Comparison of ENCODE assay signal across 9 cellular contexts in the genomic region with DNA sequence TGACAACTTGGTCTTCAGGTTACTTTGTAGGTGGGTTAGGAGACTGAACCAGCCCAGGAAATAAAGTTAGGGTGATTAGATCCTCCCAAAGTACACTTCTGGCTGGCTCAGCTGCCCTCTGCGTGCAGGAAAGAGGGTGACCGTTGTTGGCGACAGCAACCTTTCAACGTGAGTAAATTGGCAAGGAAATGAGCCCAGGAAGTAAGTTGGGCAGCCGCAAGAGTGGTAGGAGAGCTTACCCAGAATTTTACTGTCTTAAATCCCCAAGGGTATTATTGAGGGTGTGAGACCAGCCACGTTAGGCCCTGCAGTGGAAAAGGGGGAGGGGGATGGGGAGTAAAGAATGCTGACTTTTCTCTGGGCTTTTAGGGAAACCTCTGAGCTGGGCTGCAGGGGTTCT. TPM values are rescaled to one million over a fixed set of nuclear protein-coding genes. Genes with fewer than 3 reads are reported as not detected.
DNase-seq lines count a peak whose midpoint lies in the region; ATAC-seq and TF ChIP-seq lines count a peak whose summit lies in the region.
"Had no signal": no experiment of that assay in that cellular context is flagged by ENCODE, and none has a peak within 500 bp of the region (broad histone marks: within the 10 kb centered on the region; RNA-seq: fewer than 3 reads in every experiment).

No MANE protein-coding gene starts in this region.

- H3K4me3 ChIP-seq in OCI-LY3 (ENCODE audit: low read length), result peak overlapping the region; percentile 90
- peak overlapping the region in 3 of 4 donors; percentile 67 to 83 (median 76) for H3K4me3 ChIP-seq in upper lobe of left lung

- no peaks in the 10 kb centered on the region for H3K36me3 ChIP-seq in OCI-LY3 (replicated peaks; ENCODE audit: low read depth, low read length)
- H3K36me3 ChIP-seq in upper lobe of left lung, result no peaks in the 10 kb centered on the region

- H3K4me3 Mint-ChIP-seq in activated naive CD4-positive, alpha-beta T cell treated with anti-CD3 and anti-CD28 coated beads, Interleukin-2, amount 10 ng/mL, durations not matched to agents 7 days and 5 days, result peak overlapping the region; percentile 97
- peak overlapping the region; percentile 97 to 100 (median 99) for H3K4me3 Mint-ChIP-seq in naive B cell

- H2AFZ ChIP-seq in OCI-LY3 (ENCODE audit: low read depth, low read length), result no peak overlapping the region

- CTCF ChIA-PET in activated naive CD4-positive, alpha-beta T cell treated with anti-CD3 and anti-CD28 coated beads, Interleukin-2, amount 10 ng/mL, durations not matched to agents 7 days and 5 days (lab: Charles Lee), result interaction anchor here (1.0 to 2.4 kb wide), 12 partner anchors 13 to 289 kb away, joined by 3 to 19 read pairs (median 4); no protein-coding TSS in a partner anchor

- H3K27me3 ChIP-seq in OCI-LY3 (ENCODE audit: low read depth, low read length) (peaks cover 10% of the 10 kb centered on the region; the same call in 1 of the 2 replicates), upper lobe of left lung (no peaks in the 10 kb centered on the region)

- H3K4me1 Mint-ChIP-seq in activated naive CD4-positive, alpha-beta T cell treated with anti-CD3 and anti-CD28 coated beads, Interleukin-2, amount 10 ng/mL, durations not matched to agents 7 days and 5 days, result peaks cover 59% of the 10 kb centered on the region
- H3K4me1 Mint-ChIP-seq in naive B cell, result peaks cover 59 to 69% (median 66%) of the 10 kb centered on the region in 3 donors

- TF ChIP-seq CTCF in OCI-LY3 (IDR thresholded peaks at IDR 0.05; ENCODE audit: low read depth, low read length) (no peak), upper lobe of left lung (IDR thresholded peaks at IDR 0.05) (no peak)

- DNase-seq in CD1c-positive myeloid dendritic cell (ENCODE audit: extremely low spot score), result peak; percentile 19
- DNase-seq in activated naive CD4-positive, alpha-beta T cell treated with anti-CD3 and anti-CD28 coated beads, Interleukin-2, amount 10 ng/mL, durations not matched to agents 7 days and 5 days, result peak; percentile 61
- peak; percentile 63 for DNase-seq in naive B cell
- peak in 1 of 2 donors; percentile 67 for DNase-seq in upper lobe of left lung
- DNase-seq in cerebellum (ENCODE audit: low spot score), result no peak
- no peak for DNase-seq in NCI-H748 treated with DMSO at 0.1 percent for 48 hours (lab: John Stamatoyannopoulos, UW)

- no peak for TF ChIP-seq EP300 in upper lobe of left lung (IDR thresholded peaks at IDR 0.05)

- H3K9me3 Mint-ChIP-seq in activated naive CD4-positive, alpha-beta T cell treated with anti-CD3 and anti-CD28 coated beads, Interleukin-2, amount 10 ng/mL, durations not matched to agents 7 days and 5 days, result no peaks in the 10 kb centered on the region
- no peaks in the 10 kb centered on the region for H3K9me3 Mint-ChIP-seq in naive B cell

- H3K9me3 ChIP-seq in OCI-LY3 (ENCODE audit: insufficient read depth, low read length) (no peaks in the 10 kb centered on the region), upper lobe of left lung (no peaks in the 10 kb centered on the region)

- 2 to 10% methylated on average over 6 of the region's 6 CpGs for WGBS in upper lobe of left lung, 2 donors

- peaks cover 19% of the 10 kb centered on the region for H3K4me1 ChIP-seq in OCI-LY3 (ENCODE audit: low read length)
- H3K4me1 ChIP-seq in upper lobe of left lung, result peaks cover 8 to 36% (median 13%) of the 10 kb centered on the region in 4 donors

- peaks cover 36% of the 10 kb centered on the region for H3K36me3 Mint-ChIP-seq in activated naive CD4-positive, alpha-beta T cell treated with anti-CD3 and anti-CD28 coated beads, Interleukin-2, amount 10 ng/mL, durations not matched to agents 7 days and 5 days
- peaks cover 14 to 19% of the 10 kb centered on the region in 2 donors for H3K36me3 Mint-ChIP-seq in naive B cell

- TF ChIP-seq POLR2A in upper lobe of left lung (IDR thresholded peaks at IDR 0.05), result peak in 1 of 4 donors; percentile 27

- peak overlapping the region; percentile 95 for H3K27ac Mint-ChIP-seq in activated naive CD4-positive, alpha-beta T cell treated with anti-CD3 and anti-CD28 coated beads, Interleukin-2, amount 10 ng/mL, durations not matched to agents 7 days and 5 days
- peak overlapping the region; percentile 98 to 100 (median 100) for H3K27ac Mint-ChIP-seq in naive B cell

- H4K20me1 ChIP-seq in OCI-LY3 (ENCODE audit: insufficient read depth, low read length), result peaks cover 3% of the 10 kb centered on the region; the same call in 1 of the 2 replicates

- H3K27me3 Mint-ChIP-seq in activated naive CD4-positive, alpha-beta T cell treated with anti-CD3 and anti-CD28 coated beads, Interleukin-2, amount 10 ng/mL, durations not matched to agents 7 days and 5 days, result peaks cover 9% of the 10 kb centered on the region
- H3K27me3 Mint-ChIP-seq in naive B cell, result no peaks in the 10 kb centered on the region

- H3K27ac ChIP-seq in OCI-LY3 (ENCODE audit: low read length), result no peak overlapping the region
- peak overlapping the region; percentile 79 to 87 (median 82) for H3K27ac ChIP-seq in upper lobe of left lung
- H3K27ac ChIP-seq: epithelial cell of prostate had no signal

- H3K79me2 ChIP-seq in OCI-LY3 (ENCODE audit: low read length), result peaks cover 5% of the 10 kb centered on the region; the same call in 1 of the 2 replicates

- no peak overlapping the region; the same call in 1 of the 2 replicates for H3K9ac ChIP-seq in OCI-LY3 (ENCODE audit: low read length)

- ATAC-seq in naive B cell (ENCODE audit: low read depth in 2 of 2) (peak; percentile 4 to 8), upper lobe of left lung (ENCODE audit: low FRiP score in 2 of 2) (no peak), GM18867 (IDR thresholded peaks at IDR 0.05; ENCODE audit: unreplicated experiment) (no peak)

- peak overlapping the region; percentile 84 for H3K4me2 ChIP-seq in OCI-LY3 (ENCODE audit: low read length)

RNA-seq across cellular contexts. Expression of gene TENT5C, which starts 1.6 kb away (rescaled TPM):
- polyA plus RNA-seq in naive B cell (ENCODE audit: low read depth in 6 of 6), result 10 to 100 TPM; 55.9 to 92.4 (median 65.2) TPM
- total RNA-seq in upper lobe of left lung, result 10 to 100 TPM in 5 of 6 donors, 1 to 10 TPM in 1; 8.1 to 37.8 (median 18.4) TPM
- total RNA-seq in cerebellum, result 6.2 TPM

Comparison
In these comparisons a context has a peak if more than half of its experiments do, and no peak if none do; other contexts are left out.
1. DNase-seq: peak in CD1c-positive myeloid dendritic cell (single experiment), activated naive CD4-positive, alpha-beta T cell treated with anti-CD3 and anti-CD28 coated beads, Interleukin-2, amount 10 ng/mL, durations not matched to agents 7 days and 5 days (single experiment) and naive B cell (single experiment); none in cerebellum (single experiment) and NCI-H748 treated with DMSO at 0.1 percent for 48 hours (single experiment).
2. ATAC-seq: peak in naive B cell (2 of 2); none in upper lobe of left lung (0 of 2) and GM18867 (single experiment).